ENCODE assay signal across 1 cellular context in the genomic region with DNA sequence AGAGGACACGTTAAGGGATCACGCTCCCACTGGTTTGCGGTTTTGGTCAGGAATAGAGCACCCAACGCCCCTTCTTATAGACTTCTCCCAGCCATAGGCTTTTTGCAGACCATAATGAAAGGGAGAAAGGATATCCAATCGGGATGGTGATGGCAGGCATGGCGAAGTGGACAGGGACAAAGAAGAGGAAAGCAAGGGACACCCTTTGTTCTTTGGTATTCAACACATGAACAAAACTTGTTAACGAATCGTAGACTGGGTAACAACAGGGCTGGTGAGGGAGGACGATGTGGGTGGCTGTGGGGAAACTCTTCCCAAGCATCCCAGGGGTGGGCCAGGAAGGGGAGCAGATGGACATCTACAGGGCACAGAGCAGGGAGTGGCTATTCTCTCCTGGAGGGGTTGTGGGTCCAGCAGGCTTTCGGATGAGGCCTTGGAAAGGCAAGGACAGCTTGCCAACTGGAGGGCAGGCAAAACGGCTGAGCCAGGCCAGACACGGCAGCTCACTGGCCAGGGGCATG.
TF ChIP-seq lines count a peak whose summit lies in the region.

No MANE protein-coding gene starts in this region.

TF ChIP-seq in endothelial cell of umbilical vein, 7 proteins besides CTCF, POLR2A, EP300 and RAD21:
- TF ChIP-seq GATA2 (IDR thresholded peaks at IDR 0.05; ENCODE audit: insufficient read depth, insufficient read length, low read depth, low read length), result no peak
- TF ChIP-seq MYC (IDR thresholded peaks at IDR 0.05; ENCODE audit: low read depth, low read length), result no peak
- TF ChIP-seq JUN (IDR thresholded peaks at IDR 0.05; ENCODE audit: borderline replicate concordance, insufficient read depth, insufficient read length, low read depth), result no peak
- TF ChIP-seq, protein P1, sequence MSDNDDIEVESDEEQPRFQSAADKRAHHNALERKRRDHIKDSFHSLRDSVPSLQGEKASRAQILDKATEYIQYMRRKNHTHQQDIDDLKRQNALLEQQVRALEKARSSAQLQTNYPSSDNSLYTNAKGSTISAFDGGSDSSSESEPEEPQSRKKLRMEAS (IDR thresholded peaks at IDR 0.05; ENCODE audit: insufficient read depth, insufficient read length), result no peak
- no peak for TF ChIP-seq EZH2 (IDR thresholded peaks at IDR 0.05; ENCODE audit: borderline replicate concordance, low read depth, low read length, severe bottlenecking)
- TF ChIP-seq FOS (IDR thresholded peaks at IDR 0.05; ENCODE audit: borderline replicate concordance, insufficient read depth, low read length), result no peak
- TF ChIP-seq POLR2AphosphoS5 (IDR thresholded peaks at IDR 0.05; ENCODE audit: insufficient read depth, low read depth, low read length), result no peak
